Comparison of ENCODE assay signal across 23 cellular contexts in genomic region chr6:95413789-95414188, GRCh38.
"Had no signal": no experiment of that assay in that cellular context is flagged by ENCODE, and none has a peak within 500 bp of the region (broad histone marks: within the 10 kb centered on the region; RNA-seq: fewer than 3 reads in every experiment).

No MANE protein-coding gene starts in this region.

- H3K9me3 ChIP-seq: adrenal gland, ascending aorta, left ventricle myocardium inferior, spleen, uterus had no signal

- DNase-seq: activated B cell treated with CpG ODN at 0.5 μM for 24 hours; activated CD4-positive, alpha-beta T cell treated with anti-CD3 and anti-CD28 coated beads for 36 hours; activated CD4-positive, alpha-beta T cell treated with anti-CD3 and anti-CD28 coated beads, Interleukin-2, amount 50 U/mL, for 4 hours; activated CD8-positive, alpha-beta memory T cell treated with anti-CD3 and anti-CD28 coated beads for 24 hours; activated CD8-positive, alpha-beta memory T cell treated with anti-CD3 and anti-CD28 coated beads, Interleukin-2, amount 50 U/mL, for 4 hours; activated naive CD4-positive, alpha-beta T cell; activated T-cell treated with anti-CD3 and anti-CD28 coated beads, Interleukin-2, amount 50 U/mL, for 4 hours; adrenal gland; brain microvascular endothelial cell; caudate nucleus; effector CD4-positive, alpha-beta T cell; foreskin keratinocyte; kidney glomerular epithelial cell; left ventricle myocardium inferior; mammary epithelial cell; midbrain; natural killer cell; spleen; stimulated activated CD4-positive, alpha-beta T cell treated with anti-CD3 and anti-CD28 coated beads, Interleukin-4, amount 100 ng/mL, for 1 hour; stimulated activated naive CD4-positive, alpha-beta T cell; T-helper 9 cell; uterus had no signal

- ATAC-seq: activated CD4-positive, alpha-beta T cell treated with anti-CD3 and anti-CD28 coated beads for 36 hours; activated T-cell treated with anti-CD3 and anti-CD28 coated beads, Interleukin-2, amount 50 U/mL, for 4 hours; foreskin keratinocyte; natural killer cell had no signal

- H3K27ac ChIP-seq: adrenal gland, ascending aorta, brain microvascular endothelial cell, foreskin keratinocyte, left ventricle myocardium inferior, spleen, uterus had no signal

- H3K27me3 ChIP-seq: adrenal gland, ascending aorta, brain microvascular endothelial cell, foreskin keratinocyte, spleen, uterus had no signal

- H3K36me3 ChIP-seq: adrenal gland, ascending aorta, brain microvascular endothelial cell, left ventricle myocardium inferior, spleen, uterus had no signal

- H3K4me1 ChIP-seq: adrenal gland, ascending aorta, foreskin keratinocyte, left ventricle myocardium inferior, spleen, uterus had no signal

- H3K4me3 ChIP-seq: adrenal gland, ascending aorta, left ventricle myocardium inferior, spleen, uterus had no signal
